In the genomic region with DNA sequence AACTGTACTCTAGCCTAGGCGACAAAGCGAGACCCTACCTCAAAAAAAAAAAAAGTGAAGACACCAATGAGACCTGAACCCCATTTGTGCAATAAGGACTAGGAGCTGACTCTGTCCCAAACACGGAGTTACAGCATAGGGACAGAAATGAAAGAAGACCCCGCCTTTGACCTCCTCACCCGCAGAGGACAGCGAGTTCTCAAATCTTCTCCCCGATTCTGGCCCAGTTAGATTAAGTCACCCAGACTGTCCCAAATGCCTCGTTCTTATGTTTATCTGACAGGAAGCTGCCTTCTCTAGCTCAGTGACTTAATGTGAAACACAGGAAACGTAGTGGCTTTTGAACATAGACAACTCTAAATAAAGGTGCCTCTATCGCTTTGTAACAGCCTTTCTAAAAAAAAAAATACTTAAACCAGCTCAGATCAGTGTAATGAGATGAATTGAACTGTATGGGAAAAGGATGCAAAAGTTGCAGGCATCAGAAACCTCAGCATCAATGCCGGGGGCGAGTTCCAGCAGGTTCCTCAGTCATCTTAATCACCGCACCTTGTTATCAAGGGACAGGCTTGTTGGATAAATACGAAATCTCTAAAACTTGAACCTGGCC, we compare ENCODE assay signal across 10 cellular contexts. TPM values are rescaled to one million over a fixed set of nuclear protein-coding genes. Genes with fewer than 3 reads are reported as not detected.
A peak's percentile ranks its signal among the peaks of the same experiment; 100 is the strongest.
DNase-seq lines count a peak whose midpoint lies in the region; ATAC-seq and TF ChIP-seq lines count a peak whose summit lies in the region.
"Had no signal": no experiment of that assay in that cellular context is flagged by ENCODE, and none has a peak within 500 bp of the region (broad histone marks: within the 10 kb centered on the region; RNA-seq: fewer than 3 reads in every experiment).

No MANE protein-coding gene starts in this region.

- no TSS peak for BruUV-seq in MCF 10A (replicated peaks; lab: Mats Ljungman, UMichigan)

- H3K27me3 Mint-ChIP-seq in MCF 10A (ENCODE audit: insufficient read depth, unreplicated experiment), result no peaks in the 10 kb centered on the region
- H3K27me3 Mint-ChIP-seq in activated CD8-positive, alpha-beta T cell treated with anti-CD3 and anti-CD28 coated beads, Interleukin-2, amount 10 ng/mL, durations not matched to agents 7 days and 5 days (ENCODE audit: low read depth), result no peaks in the 10 kb centered on the region

- ATAC-seq in activated CD8-positive, alpha-beta T cell treated with anti-CD3 and anti-CD28 coated beads, Interleukin-2, amount 10 ng/mL, durations not matched to agents 7 days and 5 days, result peak; percentile 71
- ATAC-seq in GM19397 (IDR thresholded peaks at IDR 0.05; ENCODE audit: unreplicated experiment), result no peak

- peaks cover 23% of the 10 kb centered on the region for H3K4me1 Mint-ChIP-seq in MCF 10A (ENCODE audit: insufficient read depth, unreplicated experiment)
- H3K4me1 Mint-ChIP-seq in activated CD8-positive, alpha-beta T cell treated with anti-CD3 and anti-CD28 coated beads, Interleukin-2, amount 10 ng/mL, durations not matched to agents 7 days and 5 days (ENCODE audit: low read depth), result peaks cover 95% of the 10 kb centered on the region

- no peak overlapping the region for H3K9ac ChIP-seq in iPS-20b (ENCODE audit: low read depth, low read length)

- in situ Hi-C loops in G401 (cut with HindIII; ENCODE audit: low sequenced_read_pairs), result no loop called here

- POLR2A ChIA-PET in MCF 10A (lab: Yijun Ruan, JAX), result interaction anchor here (1.3 to 7.7 kb wide), 3 partner anchors 9 to 46 kb away, joined by 4 to 85 read pairs (median 5); partner anchors contain the start of gene MYH9
- POLR2A ChIA-PET in activated CD8-positive, alpha-beta T cell treated with anti-CD3 and anti-CD28 coated beads, Interleukin-2, amount 10 ng/mL, durations not matched to agents 7 days and 5 days (lab: Charles Lee), result interaction anchor here (0.6 to 7.5 kb wide), 20 partner anchors 8 to 92 kb away, joined by 3 to 60 read pairs (median 6); partner anchors contain the start of gene MYH9

- no peak overlapping the region for H3K4me3 Mint-ChIP-seq in MCF 10A (ENCODE audit: unreplicated experiment)
- peak overlapping the region; percentile 78 for H3K4me3 Mint-ChIP-seq in activated CD8-positive, alpha-beta T cell treated with anti-CD3 and anti-CD28 coated beads, Interleukin-2, amount 10 ng/mL, durations not matched to agents 7 days and 5 days

- TF ChIP-seq CTCF in breast epithelium (IDR thresholded peaks at IDR 0.05) (no peak), MCF 10A (IDR thresholded peaks at IDR 0.05; ENCODE audit: unreplicated experiment) (no peak), tibial nerve (IDR thresholded peaks at IDR 0.05) (no peak)

- H3K27ac Mint-ChIP-seq in MCF 10A (ENCODE audit: low read depth, unreplicated experiment), result no peak overlapping the region
- H3K27ac Mint-ChIP-seq in activated CD8-positive, alpha-beta T cell treated with anti-CD3 and anti-CD28 coated beads, Interleukin-2, amount 10 ng/mL, durations not matched to agents 7 days and 5 days, result peak overlapping the region; percentile 98

- DNase-seq in breast epithelium (ENCODE audit: low spot score in 2 of 2), result no peak
- no peak for DNase-seq in MCF 10A (ENCODE audit: unreplicated experiment)
- DNase-seq in activated CD8-positive, alpha-beta T cell treated with anti-CD3 and anti-CD28 coated beads, Interleukin-2, amount 10 ng/mL, durations not matched to agents 7 days and 5 days, result peak; percentile 73
- no peak for DNase-seq in tibial nerve (ENCODE audit: low spot score in 2 of 2)
- DNase-seq in G401 (ENCODE audit: low spot score), result no peak
- no peak for DNase-seq in substantia nigra (lab: John Stamatoyannopoulos, UW)
- DNase-seq: BE2C, NCI-H1417 had no signal

- peaks cover 52% of the 10 kb centered on the region for H3K36me3 Mint-ChIP-seq in MCF 10A (ENCODE audit: insufficient read depth, unreplicated experiment)
- H3K36me3 Mint-ChIP-seq in activated CD8-positive, alpha-beta T cell treated with anti-CD3 and anti-CD28 coated beads, Interleukin-2, amount 10 ng/mL, durations not matched to agents 7 days and 5 days (ENCODE audit: low read depth), result peaks cover 84% of the 10 kb centered on the region

- no peaks in the 10 kb centered on the region for H3K36me3 ChIP-seq in breast epithelium
- peaks cover 13% of the 10 kb centered on the region; the same call in 1 of the 2 replicates for H3K36me3 ChIP-seq in iPS-20b (ENCODE audit: insufficient read depth, low read depth, low read length)
- no peaks in the 10 kb centered on the region for H3K36me3 ChIP-seq in tibial nerve
- H3K36me3 ChIP-seq: BE2C had no signal

- no peaks in the 10 kb centered on the region for H3K9me3 Mint-ChIP-seq in MCF 10A (ENCODE audit: unreplicated experiment)
- H3K9me3 Mint-ChIP-seq in activated CD8-positive, alpha-beta T cell treated with anti-CD3 and anti-CD28 coated beads, Interleukin-2, amount 10 ng/mL, durations not matched to agents 7 days and 5 days (ENCODE audit: insufficient read depth), result peaks cover 3% of the 10 kb centered on the region

- peak overlapping the region in 1 of 3 donors; percentile 19 for H3K4me3 ChIP-seq in breast epithelium
- no peak overlapping the region for H3K4me3 ChIP-seq in iPS-20b (ENCODE audit: low read length)
- H3K4me3 ChIP-seq in tibial nerve, result no peak overlapping the region

- TF ChIP-seq EP300 in tibial nerve (IDR thresholded peaks at IDR 0.05), result peak in 1 of 2 donors; percentile 18

- H3K9me3 ChIP-seq in breast epithelium, result no peaks in the 10 kb centered on the region
- H3K9me3 ChIP-seq in iPS-20b (ENCODE audit: insufficient read depth, low read depth, low read length), result no peaks in the 10 kb centered on the region
- H3K9me3 ChIP-seq in tibial nerve, result no peaks in the 10 kb centered on the region
- H3K9me3 ChIP-seq: BE2C had no signal

- TF ChIP-seq POLR2A in breast epithelium (IDR thresholded peaks at IDR 0.05), result no peak
- TF ChIP-seq POLR2A in tibial nerve (IDR thresholded peaks at IDR 0.05), result no peak

- CTCF ChIA-PET in MCF 10A (lab: Yijun Ruan, JAX), result interaction anchor here (0.5 to 2.0 kb wide), 7 partner anchors 8 to 1842 kb away, joined by 3 to 14 read pairs (median 4); no protein-coding TSS in a partner anchor
- CTCF ChIA-PET in activated CD8-positive, alpha-beta T cell treated with anti-CD3 and anti-CD28 coated beads, Interleukin-2, amount 10 ng/mL, durations not matched to agents 7 days and 5 days (lab: Charles Lee), result interaction anchor here (0.8 to 6.9 kb wide), 12 partner anchors 10 to 94 kb away, joined by 3 to 50 read pairs (median 6); partner anchors contain the start of gene MYH9

- WGBS in tibial nerve, 2 donors, result 65 to 74% methylated on average over 14 of the region's 14 CpGs

- intact Hi-C loops in breast epithelium (cut with DNase I; ENCODE audit: low total_unique reads), result loop anchor here (10.0 kb wide), 1 partner anchor 52 kb away; no protein-coding TSS in a partner anchor
- intact Hi-C loops in MCF 10A (cut with micrococcal nuclease), result no loop called here

- H3K27ac ChIP-seq in breast epithelium, result peak overlapping the region; percentile 54 to 96
- peak overlapping the region; percentile 38 for H3K27ac ChIP-seq in iPS-20b (ENCODE audit: low read length)
- peak overlapping the region; percentile 4 to 80 (median 73) for H3K27ac ChIP-seq in tibial nerve
- H3K27ac ChIP-seq in substantia nigra (ENCODE audit: low read depth, low read length, poor library complexity, severe bottlenecking), result no peak overlapping the region

- H3K4me1 ChIP-seq in breast epithelium (peaks cover 9 to 46% of the 10 kb centered on the region in 2 donors), iPS-20b (ENCODE audit: insufficient read depth, low read length) (peaks cover 17% of the 10 kb centered on the region), tibial nerve (peaks cover 0 to 100% (median 69%) of the 10 kb centered on the region in 4 donors)
- H3K4me1 ChIP-seq: BE2C had no signal

- H3K27me3 ChIP-seq in breast epithelium (no peaks in the 10 kb centered on the region), iPS-20b (ENCODE audit: insufficient read depth, low read length) (no peaks in the 10 kb centered on the region), tibial nerve (no peaks in the 10 kb centered on the region)
- H3K27me3 ChIP-seq: BE2C had no signal

RNA-seq across cellular contexts. Expression of gene MYH9, which starts 10.6 kb away (rescaled TPM):
- total RNA-seq in breast epithelium (100 to 1,000 TPM; 169 to 392 (median 268) TPM), MCF 10A (2022) (643 and 653 TPM in 2 replicates), tibial nerve (100 to 1,000 TPM; 361 to 406 (median 386) TPM)
- 100 to 1,000 TPM; 857 to 883 TPM for total RNA-seq in activated CD8-positive, alpha-beta T cell treated with anti-CD3 and anti-CD28 coated beads, Interleukin-2, amount 10 ng/mL, durations not matched to agents 7 days and 5 days
- 153 and 185 TPM in 2 replicates for total RNA-seq in G401 (2014; rRNA removed; shearing (Covaris generic))
